ENCODE assay signal across 11 cellular contexts in genomic region chr20:35320396-35321126, GRCh38. TPM values are rescaled to one million over a fixed set of nuclear protein-coding genes. Genes with fewer than 3 reads are reported as not detected.
DNase-seq lines count a peak whose midpoint lies in the region; ATAC-seq and TF ChIP-seq lines count a peak whose summit lies in the region.
"Had no signal": no experiment of that assay in that cellular context is flagged by ENCODE, and none has a peak within 500 bp of the region (broad histone marks: within the 10 kb centered on the region; RNA-seq: fewer than 3 reads in every experiment).

No MANE protein-coding gene starts in this region.

- no peak for TF ChIP-seq CTCF in H9 (conservative IDR thresholded peaks at IDR 0.05)
- no peak for TF ChIP-seq CTCF in stomach (IDR thresholded peaks at IDR 0.05)
- no peak for TF ChIP-seq CTCF in MM.1S (IDR thresholded peaks at IDR 0.05; ENCODE audit: low read length)

- no peak overlapping the region for H3K4ac ChIP-seq in H9 (ENCODE audit: low read depth, low read length)

- H3K27ac ChIP-seq in H9 (ENCODE audit: insufficient read length, low read depth, low read length) (no peak overlapping the region), stomach (peak overlapping the region in 3 of 5 donors; percentile 71 to 82 (median 75)), MM.1S (ENCODE audit: low read length) (no peak overlapping the region)
- H3K27ac ChIP-seq: testis had no signal

- no peak overlapping the region for H2BK120ac ChIP-seq in H9 (ENCODE audit: low read depth, low read length, poor library complexity, severe bottlenecking)

- H3K4me3 ChIP-seq in stomach (no peak overlapping the region), MM.1S (ENCODE audit: low read length) (no peak overlapping the region)
- H3K4me3 ChIP-seq: testis had no signal

- H4K8ac ChIP-seq in H9 (replicated peaks; ENCODE audit: insufficient read length, low read depth, low read length), result no peak overlapping the region

- no peaks in the 10 kb centered on the region for H3K27me3 ChIP-seq in H9 (ENCODE audit: insufficient read depth, low read length)
- no peaks in the 10 kb centered on the region for H3K27me3 ChIP-seq in stomach
- H3K27me3 ChIP-seq in MM.1S (replicated peaks; ENCODE audit: insufficient read depth, low read length), result no peaks in the 10 kb centered on the region
- H3K27me3 ChIP-seq: testis had no signal

- no peaks in the 10 kb centered on the region for H3F3A ChIP-seq in MM.1S (ENCODE audit: insufficient read depth, low read length)

- POLR2A ChIA-PET in naive thymus-derived CD8-positive, alpha-beta T cell (lab: Charles Lee), result no interaction called here

- H3K9ac ChIP-seq in H9 (ENCODE audit: extremely low read depth, insufficient read length, low read length), result no peak overlapping the region
- H3K9ac ChIP-seq in MM.1S (ENCODE audit: low read length), result no peak overlapping the region

- no peak for TF ChIP-seq EP300 in stomach (IDR thresholded peaks at IDR 0.05)

- WGBS in H9 (ENCODE audit: extremely low coverage, insufficient read length, low lambda C conversion rate), result no CpG with 5 or more reads among the region's 3 CpGs
- WGBS in stomach, 5 donors, result 79 to 86% (median 83%) methylated on average over 3 of the region's 3 CpGs

- H3K4me1 Mint-ChIP-seq in H9, result peaks cover 13 to 17% of the 10 kb centered on the region in 2 experiments
- peaks cover 13% of the 10 kb centered on the region for H3K4me1 Mint-ChIP-seq in T-helper 2 cell treated with Interferon-gamma antibody and Interleukin-4, amounts not matched to agents 5 μg/mL and 100 μg/mL, for 36 hours (ENCODE audit: low read depth)
- H3K4me1 Mint-ChIP-seq in naive thymus-derived CD8-positive, alpha-beta T cell, result peaks cover 6 to 9% (median 7%) of the 10 kb centered on the region in 4 donors

- no peak overlapping the region for H3K14ac ChIP-seq in H9 (ENCODE audit: insufficient read depth, low read length)

- H3K18ac ChIP-seq in H9 (ENCODE audit: insufficient read length, low read depth, low read length), result no peak overlapping the region

- H3K27ac Mint-ChIP-seq in H9, result peak overlapping the region; percentile 56 to 65 (median 63); a peak in 6 of 7 replicates
- no peak overlapping the region for H3K27ac Mint-ChIP-seq in T-helper 2 cell treated with Interferon-gamma antibody and Interleukin-4, amounts not matched to agents 5 μg/mL and 100 μg/mL, for 36 hours
- H3K27ac Mint-ChIP-seq in naive thymus-derived CD8-positive, alpha-beta T cell, result peak overlapping the region in 2 of 10 donors; percentile 16 to 17
- H3K27ac Mint-ChIP-seq: activated CD4-positive, alpha-beta memory T cell treated with anti-CD3 and anti-CD28 coated beads for 36 hours had no signal

- H4K20me1 ChIP-seq in H9 (ENCODE audit: control insufficient read depth, insufficient read depth, insufficient read length) (no peaks in the 10 kb centered on the region), MM.1S (ENCODE audit: insufficient read depth, low read length) (no peaks in the 10 kb centered on the region)

- H3K23me2 ChIP-seq in H9 (ENCODE audit: insufficient read length, low read depth, low read length, poor library complexity, severe bottlenecking), result no peaks in the 10 kb centered on the region

- H2BK20ac ChIP-seq in H9 (ENCODE audit: low read depth, low read length, poor library complexity, severe bottlenecking), result no peak overlapping the region

- no peak overlapping the region for H2BK5ac ChIP-seq in H9 (ENCODE audit: insufficient read length, low read length)

- H3K23ac ChIP-seq in H9 (ENCODE audit: insufficient read length, low read depth, low read length), result no peak overlapping the region

- H3K9me2 ChIP-seq in MM.1S (replicated peaks; ENCODE audit: insufficient read depth, low read length), result no peaks in the 10 kb centered on the region

- ATAC-seq in naive thymus-derived CD8-positive, alpha-beta T cell, result no peak

- H2BK12ac ChIP-seq in H9 (ENCODE audit: insufficient read length, low read depth, low read length), result no peak overlapping the region

- no peaks in the 10 kb centered on the region for H3K79me1 ChIP-seq in H9 (ENCODE audit: insufficient read depth, low read depth, low read length, poor library complexity, severe bottlenecking)

- DNase-seq in H9, result no peak
- peak; percentile 91 for DNase-seq in SW480 (ENCODE audit: low spot score)
- DNase-seq in iPS-NIHi11 (ENCODE audit: low spot score), result peak; percentile 17
- DNase-seq in stomach, result no peak
- no peak for DNase-seq in MM.1S
- DNase-seq in T-helper 2 cell treated with Interferon-gamma antibody and Interleukin-4, amounts not matched to agents 5 μg/mL and 100 μg/mL, for 36 hours (ENCODE audit: low spot score), result no peak
- no peak for DNase-seq in naive thymus-derived CD8-positive, alpha-beta T cell
- DNase-seq: activated CD4-positive, alpha-beta memory T cell treated with anti-CD3 and anti-CD28 coated beads for 36 hours; effector CD4-positive, alpha-beta T cell; testis had no signal

- H3K4me1 ChIP-seq in H9 (ENCODE audit: insufficient read depth, low read length) (peaks cover 7% of the 10 kb centered on the region; the same call in 1 of the 2 replicates), stomach (peaks cover 6 to 39% (median 23%) of the 10 kb centered on the region in 4 donors), MM.1S (ENCODE audit: low read length) (no peaks in the 10 kb centered on the region)
- H3K4me1 ChIP-seq: testis had no signal

- no peaks in the 10 kb centered on the region for H3K36me3 Mint-ChIP-seq in H9 (ENCODE audit: insufficient read depth in 1 of 3, low read depth in 3 of 3)
- H3K36me3 Mint-ChIP-seq in T-helper 2 cell treated with Interferon-gamma antibody and Interleukin-4, amounts not matched to agents 5 μg/mL and 100 μg/mL, for 36 hours (ENCODE audit: low read depth), result peaks cover 2% of the 10 kb centered on the region
- peaks cover 0 to 13% (median 0%) of the 10 kb centered on the region in 3 donors for H3K36me3 Mint-ChIP-seq in naive thymus-derived CD8-positive, alpha-beta T cell
- H3K36me3 Mint-ChIP-seq: activated CD4-positive, alpha-beta memory T cell treated with anti-CD3 and anti-CD28 coated beads for 36 hours had no signal

- H2AFZ ChIP-seq in H9 (ENCODE audit: low read length) (no peak overlapping the region), MM.1S (ENCODE audit: low read length) (no peak overlapping the region)

- no peaks in the 10 kb centered on the region for H3K9me3 Mint-ChIP-seq in H9
- no peaks in the 10 kb centered on the region for H3K9me3 Mint-ChIP-seq in T-helper 2 cell treated with Interferon-gamma antibody and Interleukin-4, amounts not matched to agents 5 μg/mL and 100 μg/mL, for 36 hours
- no peaks in the 10 kb centered on the region for H3K9me3 Mint-ChIP-seq in naive thymus-derived CD8-positive, alpha-beta T cell
- H3K9me3 Mint-ChIP-seq: activated CD4-positive, alpha-beta memory T cell treated with anti-CD3 and anti-CD28 coated beads for 36 hours had no signal

- no peak overlapping the region for H3K56ac ChIP-seq in H9 (ENCODE audit: insufficient read length, low read depth, low read length)

- intact Hi-C loops in stomach (cut with DNase I; ENCODE audit: low total_unique reads), result no loop called here

- H2AK5ac ChIP-seq in H9 (ENCODE audit: insufficient read length, low read length), result no peak overlapping the region

- no peak overlapping the region for H2BK15ac ChIP-seq in H9 (ENCODE audit: low read depth, low read length)

- H3K9me3 ChIP-seq in H9 (ENCODE audit: control insufficient read depth, low read depth, low read length) (no peaks in the 10 kb centered on the region), stomach (no peaks in the 10 kb centered on the region), MM.1S (replicated peaks; ENCODE audit: insufficient read depth, low read length) (no peaks in the 10 kb centered on the region)
- H3K9me3 ChIP-seq: testis had no signal

- H3K4me3 Mint-ChIP-seq in H9, result no peak overlapping the region
- no peak overlapping the region for H3K4me3 Mint-ChIP-seq in T-helper 2 cell treated with Interferon-gamma antibody and Interleukin-4, amounts not matched to agents 5 μg/mL and 100 μg/mL, for 36 hours
- H3K4me3 Mint-ChIP-seq in naive thymus-derived CD8-positive, alpha-beta T cell, result no peak overlapping the region
- H3K4me3 Mint-ChIP-seq: activated CD4-positive, alpha-beta memory T cell treated with anti-CD3 and anti-CD28 coated beads for 36 hours had no signal

- H4K91ac ChIP-seq in H9 (ENCODE audit: insufficient read length, low read depth, low read length), result no peak overlapping the region

- no peak overlapping the region for H4K5ac ChIP-seq in H9 (ENCODE audit: insufficient read length, low read depth, low read length)

- no peaks in the 10 kb centered on the region for H3K27me3 Mint-ChIP-seq in H9 (ENCODE audit: low read depth)
- H3K27me3 Mint-ChIP-seq in T-helper 2 cell treated with Interferon-gamma antibody and Interleukin-4, amounts not matched to agents 5 μg/mL and 100 μg/mL, for 36 hours (ENCODE audit: low read depth), result no peaks in the 10 kb centered on the region
- no peaks in the 10 kb centered on the region for H3K27me3 Mint-ChIP-seq in naive thymus-derived CD8-positive, alpha-beta T cell
- H3K27me3 Mint-ChIP-seq: activated CD4-positive, alpha-beta memory T cell treated with anti-CD3 and anti-CD28 coated beads for 36 hours had no signal

- no peaks in the 10 kb centered on the region for H3K79me2 ChIP-seq in H9 (ENCODE audit: insufficient read depth, low read length)
- H3K79me2 ChIP-seq in MM.1S (ENCODE audit: low read length), result no peaks in the 10 kb centered on the region

- no peak for TF ChIP-seq POLR2A in stomach (IDR thresholded peaks at IDR 0.05)

- H3K4me2 ChIP-seq in H9 (ENCODE audit: insufficient read depth, insufficient read length, low read length) (peak overlapping the region; percentile 16), MM.1S (ENCODE audit: low read depth, low read length) (no peak overlapping the region)

- H3K36me3 ChIP-seq in stomach (peaks cover 0 to 3% (median 0%) of the 10 kb centered on the region in 4 donors), MM.1S (replicated peaks; ENCODE audit: insufficient read depth, low read length) (no peaks in the 10 kb centered on the region)

- no peak overlapping the region for H3T11ph ChIP-seq in H9 (ENCODE audit: low read length)

RNA-seq across cellular contexts. Expression of gene FAM83C, which starts 28.3 kb away (rescaled TPM):
- total RNA-seq in H9 (2021) (not detected in 2 replicates), stomach (not detected)
- polyA plus RNA-seq in stomach, result 1 to 10 TPM in 1 of 3 donors, not detected in 2; 6.5 TPM
- total RNA-seq in naive thymus-derived CD8-positive, alpha-beta T cell, result not detected
- polyA plus RNA-seq in naive thymus-derived CD8-positive, alpha-beta T cell, result not detected
- total RNA-seq: activated CD4-positive, alpha-beta memory T cell treated with anti-CD3 and anti-CD28 coated beads for 36 hours; NCI-H460 had no signal

RNA-seq across cellular contexts. Expression of gene EIF6, which starts 36.0 kb away (rescaled TPM):
- 150 and 154 TPM in 2 replicates for total RNA-seq in H9 (2021)
- total RNA-seq in stomach, result 10 to 100 TPM; 16.3 to 99.5 (median 88.9) TPM
- polyA plus RNA-seq in stomach, result 100 to 1,000 TPM; 123 to 163 (median 163) TPM
- 10 to 100 TPM; 54.7 to 60.9 TPM for total RNA-seq in naive thymus-derived CD8-positive, alpha-beta T cell
- 100 to 1,000 TPM; 155 to 174 (median 157) TPM for polyA plus RNA-seq in naive thymus-derived CD8-positive, alpha-beta T cell

RNA-seq across cellular contexts. Expression of gene MMP24OS, which starts 42.6 kb away (rescaled TPM):
- 43.8 and 45.6 TPM in 2 replicates for total RNA-seq in H9 (2021)
- 10 to 100 TPM; 16.2 to 70.7 (median 37.9) TPM for total RNA-seq in stomach
- 10 to 100 TPM; 27.3 to 82.4 (median 58.3) TPM for polyA plus RNA-seq in stomach
- 10 to 100 TPM; 83.4 to 85.9 TPM for total RNA-seq in naive thymus-derived CD8-positive, alpha-beta T cell
- 10 to 100 TPM in 1 of 3 donors, 1 to 10 TPM in 2; 7.6 to 12.3 (median 9.0) TPM for polyA plus RNA-seq in naive thymus-derived CD8-positive, alpha-beta T cell

Comparison
In these comparisons a context has a peak if more than half of its experiments do, and no peak if none do; other contexts are left out.
1. DNase-seq: peak in SW480 (single experiment) and iPS-NIHi11 (single experiment); none in H9 (single experiment), stomach (single experiment), MM.1S (single experiment), T-helper 2 cell treated with Interferon-gamma antibody and Interleukin-4, amounts not matched to agents 5 μg/mL and 100 μg/mL, for 36 hours (single experiment) and naive thymus-derived CD8-positive, alpha-beta T cell (0 of 10).
2. H3K27ac ChIP-seq: peak in stomach (3 of 5); none in H9 (single experiment) and MM.1S (single experiment).